In the genomic region with DNA sequence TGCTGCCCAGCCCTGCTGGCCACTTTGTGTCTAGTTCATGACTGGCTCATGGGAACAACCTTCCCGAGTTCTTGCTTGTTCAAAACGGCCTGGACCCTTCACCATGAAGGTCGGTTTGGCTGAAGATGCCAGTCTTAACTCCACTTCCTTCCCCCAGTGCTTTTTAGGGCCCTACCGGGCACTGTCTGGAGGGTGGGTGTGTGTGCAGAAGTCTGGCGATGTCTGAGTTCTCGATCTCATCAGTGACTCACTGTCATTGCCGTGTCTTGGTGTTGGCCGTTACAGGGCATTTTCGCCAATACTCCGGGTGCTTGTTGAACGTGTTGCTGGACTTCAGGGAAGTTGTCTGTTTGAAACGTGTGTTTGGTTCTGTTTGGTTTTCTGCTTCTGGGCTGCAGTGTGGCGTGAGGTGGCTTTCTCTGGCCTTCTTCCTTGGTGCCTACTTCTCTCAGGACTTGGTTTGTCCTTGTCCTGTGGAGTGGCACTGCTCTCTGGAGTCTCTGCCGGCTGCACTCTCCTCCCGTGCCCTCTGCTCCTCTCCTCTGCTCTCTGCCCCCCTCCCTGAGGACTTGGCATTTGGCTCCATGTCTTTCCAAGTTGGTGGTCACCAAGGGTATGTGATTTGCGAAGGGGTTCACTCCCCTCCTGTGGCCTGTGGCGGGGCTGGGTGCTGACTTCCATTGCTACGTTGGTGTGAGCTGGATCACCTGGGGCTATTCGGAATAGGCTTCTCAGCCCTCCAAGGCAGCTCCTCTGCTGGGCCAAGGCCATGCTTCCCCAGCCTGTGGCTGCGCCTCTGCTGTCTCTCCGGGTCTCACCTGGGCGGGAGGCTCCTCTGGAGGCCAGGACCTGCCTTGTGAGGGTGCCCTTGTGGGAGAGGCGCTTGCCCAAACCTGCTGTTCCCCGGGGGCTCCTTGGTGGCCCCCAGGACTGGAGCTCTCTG, we compare ENCODE assay signal across 2 cellular contexts.
TF ChIP-seq lines count a peak whose summit lies in the region.

No MANE protein-coding gene starts in this region.

TF ChIP-seq in H1, 55 proteins besides CTCF, POLR2A, EP300 and RAD21:
- TF ChIP-seq NRF1 (IDR thresholded peaks at IDR 0.05; ENCODE audit: low read depth, low read length) (no peak), TAF1 (IDR thresholded peaks at IDR 0.05; ENCODE audit: low read depth, low read length) (no peak), SIN3A (conservative IDR thresholded peaks at IDR 0.05 in 1 of 2, IDR thresholded peaks at IDR 0.05 in 1 of 2; ENCODE audit: low read depth in 1 of 2, low read length in 2 of 2) (no peak), TEAD4 (IDR thresholded peaks at IDR 0.05; ENCODE audit: low read depth, low read length) (no peak), EZH2 (IDR thresholded peaks at IDR 0.05; ENCODE audit: low read depth, low read length, severe bottlenecking) (no peak), SP4 (IDR thresholded peaks at IDR 0.05; ENCODE audit: low read length) (no peak), RXRA (IDR thresholded peaks at IDR 0.05; ENCODE audit: insufficient read depth, low read depth, low read length) (no peak), MAFK (IDR thresholded peaks at IDR 0.05; ENCODE audit: low read depth, low read length) (no peak), MAX (IDR thresholded peaks at IDR 0.05) (no peak), HDAC2 (IDR thresholded peaks at IDR 0.05; ENCODE audit: borderline replicate concordance in 1 of 2, low read depth in 2 of 2, low read length in 2 of 2) (no peak), YY1 (IDR thresholded peaks at IDR 0.05; ENCODE audit: low read depth, low read length) (no peak), CEBPB (IDR thresholded peaks at IDR 0.05; ENCODE audit: low read depth, low read length) (no peak), HDAC6 (IDR thresholded peaks at IDR 0.05; ENCODE audit: low read depth, low read length) (no peak), TCF12 (IDR thresholded peaks at IDR 0.05; ENCODE audit: low read depth, low read length) (no peak), SP2 (IDR thresholded peaks at IDR 0.05; ENCODE audit: low read length) (no peak), KDM1A (IDR thresholded peaks at IDR 0.05; ENCODE audit: borderline replicate concordance, low read length) (no peak), PHF8 (conservative IDR thresholded peaks at IDR 0.05; ENCODE audit: low read depth, low read length) (no peak)
TF ChIP-seq in H1: peak in this region for 0.

TF ChIP-seq in SK-N-SH, 30 proteins besides CTCF, POLR2A, EP300 and RAD21:
- TF ChIP-seq ELF1 (IDR thresholded peaks at IDR 0.05) (no peak), CHD2 (IDR thresholded peaks at IDR 0.05; ENCODE audit: low read length, partially characterized antibody) (no peak), MEF2A (IDR thresholded peaks at IDR 0.05; ENCODE audit: borderline replicate concordance, low read depth) (no peak)
